19 cellular contexts compared by ENCODE assay signal in the genomic region with DNA sequence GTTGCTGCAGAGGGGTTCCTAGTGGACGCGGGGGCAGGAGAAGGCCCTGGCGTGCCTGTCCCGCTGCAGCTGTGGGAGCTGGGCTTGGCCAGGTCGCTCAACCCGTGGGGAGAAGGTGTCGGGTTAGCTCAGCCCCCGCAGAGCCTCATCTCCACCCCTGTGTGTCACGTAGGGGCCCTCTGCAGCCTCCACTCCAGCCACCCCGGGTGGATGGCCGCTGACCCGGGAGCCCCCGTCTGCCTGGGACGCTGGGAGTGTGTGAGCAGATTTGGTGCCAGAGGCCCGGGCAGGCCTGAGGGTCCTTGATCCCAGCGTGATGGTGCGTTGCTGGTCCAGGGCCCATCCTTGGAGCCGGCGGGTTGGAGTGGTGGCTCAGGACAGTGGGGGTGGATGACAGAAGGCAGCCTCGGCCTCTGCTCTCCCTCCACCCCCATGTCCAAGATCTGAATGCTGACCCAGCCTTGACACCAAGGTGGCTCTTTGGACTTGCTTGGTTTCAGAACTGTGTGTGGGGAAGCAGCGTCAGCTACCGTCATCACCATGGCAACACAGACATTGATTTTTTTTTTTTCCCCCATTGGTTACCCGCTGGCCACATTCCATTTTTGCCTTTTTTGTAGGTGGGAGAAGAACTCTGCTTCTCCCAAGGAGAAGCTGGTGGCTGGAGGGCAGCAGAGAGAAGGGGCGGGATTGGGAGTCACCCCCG.
"Had no signal": no experiment of that assay in that cellular context is flagged by ENCODE, and none has a peak within 500 bp of the region (broad histone marks: within the 10 kb centered on the region; RNA-seq: fewer than 3 reads in every experiment).

No MANE protein-coding gene starts in this region.

- ATAC-seq: activated T-cell treated with anti-CD3 and anti-CD28 coated beads, Interleukin-2, amount 50 U/mL, for 72 hours; effector memory CD8-positive, alpha-beta T cell; gastrocnemius medialis; heart right ventricle; left cardiac atrium; stimulated activated naive B cell treated with anti-CD40 and anti-IgM and Interleukin-4, amounts not matched to agents 10 μg/mL and 1 μg/mL and 100 μg/mL, for 72 hours had no signal

- H3K4me3 ChIP-seq: gastrocnemius medialis, heart right ventricle, transverse colon had no signal

- H2AFZ ChIP-seq: parathyroid adenoma had no signal

- H3K27me3 Mint-ChIP-seq: activated CD4-positive, alpha-beta T cell treated with anti-CD3 and anti-CD28 coated beads, Interleukin-2, amount 10 ng/mL, durations not matched to agents 7 days and 5 days; activated naive CD8-positive, alpha-beta T cell; effector memory CD8-positive, alpha-beta T cell; naive B cell; stimulated activated naive B cell treated with anti-CD40 and anti-IgM and Interleukin-4, amounts not matched to agents 10 μg/mL and 1 μg/mL and 100 μg/mL, for 72 hours had no signal

- DNase-seq: activated CD4-positive, alpha-beta T cell treated with anti-CD3 and anti-CD28 coated beads, Interleukin-2, amount 10 ng/mL, durations not matched to agents 7 days and 5 days; activated CD4-positive, CD25-positive, alpha-beta regulatory T cell; activated CD8-positive, alpha-beta memory T cell treated with anti-CD3 and anti-CD28 coated beads, Interleukin-2, amount 50 U/mL, for 48 hours; activated gamma-delta T cell; activated T-cell treated with anti-CD3 and anti-CD28 coated beads, Interleukin-2, amount 50 U/mL, for 72 hours; aorta; effector memory CD8-positive, alpha-beta T cell; gastrocnemius medialis; heart right ventricle; left cardiac atrium; mammary epithelial cell; naive B cell; stimulated activated CD4-positive, alpha-beta T cell treated with anti-CD3 and anti-CD28 coated beads, Interleukin-2, amount 100 ng/mL, for 48 hours; stimulated activated naive B cell treated with anti-CD40 and anti-IgM and Interleukin-4, amounts not matched to agents 10 μg/mL and 1 μg/mL and 100 μg/mL, for 72 hours; T-helper 2 cell; transverse colon had no signal

- H3K27ac ChIP-seq: gastrocnemius medialis, heart right ventricle, parathyroid adenoma, transverse colon had no signal

- H3K27me3 ChIP-seq: gastrocnemius medialis, heart right ventricle, transverse colon had no signal

- H3K4me3 Mint-ChIP-seq: activated CD4-positive, alpha-beta T cell treated with anti-CD3 and anti-CD28 coated beads, Interleukin-2, amount 10 ng/mL, durations not matched to agents 7 days and 5 days; activated naive CD8-positive, alpha-beta T cell; activated T-cell treated with anti-CD3 and anti-CD28 coated beads, Interleukin-2, amount 50 U/mL, for 72 hours; dendritic cell treated with granulocyte-macrophage colony-stimulating factor and Interleukin-4, amounts not matched to agents 40 ng/mL and 50 ng/mL, for 4 days; effector memory CD8-positive, alpha-beta T cell; stimulated activated naive B cell treated with anti-CD40 and anti-IgM and Interleukin-4, amounts not matched to agents 10 μg/mL and 1 μg/mL and 100 μg/mL, for 72 hours had no signal

- H3K27ac Mint-ChIP-seq: activated CD4-positive, alpha-beta T cell treated with anti-CD3 and anti-CD28 coated beads, Interleukin-2, amount 10 ng/mL, durations not matched to agents 7 days and 5 days; activated naive CD8-positive, alpha-beta T cell; activated T-cell treated with anti-CD3 and anti-CD28 coated beads, Interleukin-2, amount 50 U/mL, for 72 hours; dendritic cell treated with granulocyte-macrophage colony-stimulating factor and Interleukin-4, amounts not matched to agents 40 ng/mL and 50 ng/mL, for 4 days; naive B cell; stimulated activated naive B cell treated with anti-CD40 and anti-IgM and Interleukin-4, amounts not matched to agents 10 μg/mL and 1 μg/mL and 100 μg/mL, for 72 hours had no signal

- H3K36me3 ChIP-seq: gastrocnemius medialis, heart right ventricle, transverse colon had no signal

- H3K9ac ChIP-seq: parathyroid adenoma had no signal

- H3K9me3 Mint-ChIP-seq: activated CD4-positive, alpha-beta T cell treated with anti-CD3 and anti-CD28 coated beads, Interleukin-2, amount 10 ng/mL, durations not matched to agents 7 days and 5 days; activated T-cell treated with anti-CD3 and anti-CD28 coated beads, Interleukin-2, amount 50 U/mL, for 72 hours; dendritic cell treated with granulocyte-macrophage colony-stimulating factor and Interleukin-4, amounts not matched to agents 40 ng/mL and 50 ng/mL, for 4 days; effector memory CD8-positive, alpha-beta T cell; naive B cell; stimulated activated naive B cell treated with anti-CD40 and anti-IgM and Interleukin-4, amounts not matched to agents 10 μg/mL and 1 μg/mL and 100 μg/mL, for 72 hours had no signal

- H3K36me3 Mint-ChIP-seq: activated naive CD8-positive, alpha-beta T cell; naive B cell; stimulated activated naive B cell treated with anti-CD40 and anti-IgM and Interleukin-4, amounts not matched to agents 10 μg/mL and 1 μg/mL and 100 μg/mL, for 72 hours had no signal

- H3K9me3 ChIP-seq: gastrocnemius medialis, heart right ventricle, transverse colon had no signal

- H3K4me1 Mint-ChIP-seq: activated CD4-positive, alpha-beta T cell treated with anti-CD3 and anti-CD28 coated beads, Interleukin-2, amount 10 ng/mL, durations not matched to agents 7 days and 5 days; naive B cell; stimulated activated naive B cell treated with anti-CD40 and anti-IgM and Interleukin-4, amounts not matched to agents 10 μg/mL and 1 μg/mL and 100 μg/mL, for 72 hours had no signal
